ENCODE assay signal across 23 cellular contexts in genomic region chr13:85590231-85590931, GRCh38.
DNase-seq lines count a peak whose midpoint lies in the region; ATAC-seq, FAIRE-seq and TF ChIP-seq lines count a peak whose summit lies in the region.
"Had no signal": no experiment of that assay in that cellular context is flagged by ENCODE, and none has a peak within 500 bp of the region (broad histone marks: within the 10 kb centered on the region; RNA-seq: fewer than 3 reads in every experiment).

No MANE protein-coding gene starts in this region.

- TF ChIP-seq CTCF in Loucy (conservative IDR thresholded peaks at IDR 0.05; ENCODE audit: low read length) (no peak), astrocyte of the spinal cord (IDR thresholded peaks at IDR 0.05; ENCODE audit: low read depth, low read length) (no peak), keratinocyte (optimal IDR thresholded peaks at IDR 0.05 in 1 of 3, IDR thresholded peaks at IDR 0.05 in 1 of 3, conservative IDR thresholded peaks at IDR 0.05 in 1 of 3; ENCODE audit: extremely low read depth in 1 of 3, insufficient read depth in 2 of 3, low read length in 3 of 3) (no peak)

- dilution Hi-C loops in keratinocyte (cut with MboI; ENCODE audit: extremely low pct_ligation_motif_present, low sequenced_read_pairs), result no loop called here

- WGBS in GM23248 (ENCODE audit: low coverage in 1 of 2, low lambda C conversion rate in 2 of 2, missing lambda C conversion rate in 2 of 2), 2 experiments, result 14 to 23% methylated on average over 2 of the region's 2 CpGs

- no peak overlapping the region for H3K4me3 Mint-ChIP-seq in activated T-helper 17 cell treated with anti-CD3 and anti-CD28 coated beads, Interleukin-2, amount 50 U/mL, for 72 hours
- H3K4me3 Mint-ChIP-seq: activated CD8-positive, alpha-beta T cell treated with anti-CD3 and anti-CD28 coated beads, Interleukin-2, amount 10 ng/mL, durations not matched to agents 7 days and 5 days; activated naive CD8-positive, alpha-beta T cell treated with anti-CD3 and anti-CD28 coated beads, Interleukin-2, amount 10 ng/mL, durations not matched to agents 7 days and 5 days; effector memory CD8-positive, alpha-beta T cell; neural crest cell had no signal

- no peaks in the 10 kb centered on the region for H3K27me3 Mint-ChIP-seq in activated T-helper 17 cell treated with anti-CD3 and anti-CD28 coated beads, Interleukin-2, amount 50 U/mL, for 72 hours
- H3K27me3 Mint-ChIP-seq: activated naive CD8-positive, alpha-beta T cell treated with anti-CD3 and anti-CD28 coated beads, Interleukin-2, amount 10 ng/mL, durations not matched to agents 7 days and 5 days; effector memory CD8-positive, alpha-beta T cell had no signal

- in situ Hi-C loops in astrocyte of the spinal cord (cut with HindIII; ENCODE audit: low sequenced_read_pairs), result no loop called here
- in situ Hi-C loops in GM23248 (cut with MboI), result no loop called here

- H3K4me1 ChIP-seq in Loucy (ENCODE audit: insufficient read depth, low read length, poor library complexity, severe bottlenecking), result no peaks in the 10 kb centered on the region
- H3K4me1 ChIP-seq in keratinocyte (ENCODE audit: control insufficient read depth, extremely low read depth, insufficient read depth, low read length), result peaks cover 24% of the 10 kb centered on the region
- no peaks in the 10 kb centered on the region for H3K4me1 ChIP-seq in GM23248 (ENCODE audit: insufficient read depth)
- H3K4me1 ChIP-seq: esophagus muscularis mucosa, lower lobe of right lung, stomach, tibial artery had no signal

- no peaks in the 10 kb centered on the region for H3F3A ChIP-seq in Loucy (ENCODE audit: low read depth)
- no peaks in the 10 kb centered on the region for H3F3A ChIP-seq in GM23248 (ENCODE audit: insufficient read depth)

- H3K9me1 ChIP-seq in keratinocyte (ENCODE audit: control insufficient read depth, extremely low read depth, insufficient read depth, low read length), result no peaks in the 10 kb centered on the region

- H2AFZ ChIP-seq in Loucy (ENCODE audit: low read length), result peak overlapping the region; percentile 41
- H2AFZ ChIP-seq in keratinocyte (ENCODE audit: control insufficient read depth, low read length), result peak overlapping the region; percentile 20
- H2AFZ ChIP-seq in GM23248, result no peak overlapping the region

- H3K4me3 ChIP-seq in Loucy (ENCODE audit: low read length, poor library complexity, severe bottlenecking), result no peak overlapping the region
- no peak overlapping the region for H3K4me3 ChIP-seq in astrocyte of the spinal cord (ENCODE audit: low read depth, low read length)
- H3K4me3 ChIP-seq in keratinocyte (ENCODE audit: control insufficient read depth in 2 of 3, extremely low read depth in 1 of 3, insufficient read depth in 2 of 3, low read depth in 1 of 3, low read length in 3 of 3), result no peak overlapping the region
- no peak overlapping the region for H3K4me3 ChIP-seq in GM23248
- H3K4me3 ChIP-seq: coronary artery, esophagus muscularis mucosa, lower lobe of right lung, stomach, tibial artery had no signal

- H3K9me2 ChIP-seq in Loucy (replicated peaks; ENCODE audit: low read depth, low read length), result no peaks in the 10 kb centered on the region
- H3K9me2 ChIP-seq in GM23248 (ENCODE audit: insufficient read depth), result no peaks in the 10 kb centered on the region

- H3K9ac ChIP-seq in Loucy (ENCODE audit: low read depth, low read length, poor library complexity, severe bottlenecking), result no peak overlapping the region
- no peak overlapping the region for H3K9ac ChIP-seq in keratinocyte (ENCODE audit: control insufficient read depth, extremely low read depth, insufficient read depth, low read length)
- H3K9ac ChIP-seq in GM23248, result no peak overlapping the region

- intact Hi-C loops in sciatic nerve (cut with DNase I), result no loop called here

- peak; percentile 50 for DNase-seq in EH (ENCODE audit: low read depth)
- DNase-seq in astrocyte of the spinal cord (ENCODE audit: low read depth, low spot score), result peak; percentile 6
- DNase-seq in keratinocyte (ENCODE audit: low read depth, low spot score), result no peak
- no peak for DNase-seq in sciatic nerve (ENCODE audit: low spot score)
- no peak for DNase-seq in stimulated activated naive CD4-positive, alpha-beta T cell treated with Interleukin-2 at 50 U/mL for 16 hours (lab: John Stamatoyannopoulos, UW)
- no peak for DNase-seq in GM23248
- DNase-seq: activated CD8-positive, alpha-beta T cell treated with anti-CD3 and anti-CD28 coated beads, Interleukin-2, amount 10 ng/mL, durations not matched to agents 7 days and 5 days; activated effector memory CD4-positive, alpha-beta T cell treated with anti-CD3 and anti-CD28 coated beads, Interleukin-2, amount 50 U/mL, for 16 hours; activated naive CD8-positive, alpha-beta T cell treated with anti-CD3 and anti-CD28 coated beads, Interleukin-2, amount 10 ng/mL, durations not matched to agents 7 days and 5 days; activated T-cell treated with anti-CD3 and anti-CD28 coated beads for 4 hours; effector memory CD8-positive, alpha-beta T cell; lower lobe of right lung; NCI-H1105; NCI-H2029; Right ventricle myocardium superior; stomach; tibial artery had no signal

- H3K4me2 ChIP-seq in Loucy (ENCODE audit: low read depth, low read length, poor library complexity, severe bottlenecking), result no peak overlapping the region
- peak overlapping the region; percentile 5 for H3K4me2 ChIP-seq in keratinocyte (ENCODE audit: control insufficient read depth, extremely low read depth, insufficient read depth, low read depth, low read length)
- H3K4me2 ChIP-seq in GM23248 (ENCODE audit: unreplicated experiment), result no peak overlapping the region

- H3K4me1 Mint-ChIP-seq in activated T-helper 17 cell treated with anti-CD3 and anti-CD28 coated beads, Interleukin-2, amount 50 U/mL, for 72 hours, result no peaks in the 10 kb centered on the region
- H3K4me1 Mint-ChIP-seq: activated naive CD8-positive, alpha-beta T cell treated with anti-CD3 and anti-CD28 coated beads, Interleukin-2, amount 10 ng/mL, durations not matched to agents 7 days and 5 days; neural crest cell had no signal

- H4K20me1 ChIP-seq in Loucy (ENCODE audit: insufficient read depth, low read length, poor library complexity, severe bottlenecking) (no peaks in the 10 kb centered on the region), keratinocyte (ENCODE audit: control insufficient read depth, extremely low read depth, insufficient read depth, low read length) (no peaks in the 10 kb centered on the region), GM23248 (ENCODE audit: insufficient read depth) (no peaks in the 10 kb centered on the region)

- H3K27me3 ChIP-seq in Loucy (ENCODE audit: insufficient read depth, low read length, poor library complexity, severe bottlenecking), result no peaks in the 10 kb centered on the region
- H3K27me3 ChIP-seq in keratinocyte (ENCODE audit: control insufficient read depth, extremely low read depth, insufficient read depth, low read length), result no peaks in the 10 kb centered on the region
- no peaks in the 10 kb centered on the region for H3K27me3 ChIP-seq in GM23248 (replicated peaks; ENCODE audit: insufficient read depth)
- H3K27me3 ChIP-seq: esophagus muscularis mucosa, stomach, tibial artery had no signal

- H3K36me3 ChIP-seq in Loucy (ENCODE audit: insufficient read depth, low read length), result no peaks in the 10 kb centered on the region
- no peaks in the 10 kb centered on the region for H3K36me3 ChIP-seq in keratinocyte (ENCODE audit: control insufficient read depth in 2 of 2, extremely low read depth in 1 of 2, insufficient read depth in 2 of 2, low read length in 2 of 2)
- no peaks in the 10 kb centered on the region for H3K36me3 ChIP-seq in GM23248 (ENCODE audit: low read depth)
- H3K36me3 ChIP-seq: esophagus muscularis mucosa, lower lobe of right lung, stomach, tibial artery had no signal

- no peak for FAIRE-seq in keratinocyte (lab: Jason Lieb, UNC)

- H3K9me3 ChIP-seq in Loucy (ENCODE audit: insufficient read depth, low read depth, low read length), result no peaks in the 10 kb centered on the region
- peaks cover 6% of the 10 kb centered on the region for H3K9me3 ChIP-seq in keratinocyte (ENCODE audit: control insufficient read depth, low read depth, low read length)
- no peaks in the 10 kb centered on the region for H3K9me3 ChIP-seq in GM23248 (ENCODE audit: low read depth)
- H3K9me3 ChIP-seq: esophagus muscularis mucosa, lower lobe of right lung, tibial artery had no signal

- no peaks in the 10 kb centered on the region for H3K36me3 Mint-ChIP-seq in activated T-helper 17 cell treated with anti-CD3 and anti-CD28 coated beads, Interleukin-2, amount 50 U/mL, for 72 hours (ENCODE audit: low read depth)
- H3K36me3 Mint-ChIP-seq: activated naive CD8-positive, alpha-beta T cell treated with anti-CD3 and anti-CD28 coated beads, Interleukin-2, amount 10 ng/mL, durations not matched to agents 7 days and 5 days had no signal

- no peaks in the 10 kb centered on the region for H3K9me3 Mint-ChIP-seq in activated T-helper 17 cell treated with anti-CD3 and anti-CD28 coated beads, Interleukin-2, amount 50 U/mL, for 72 hours

- H3K79me2 ChIP-seq in Loucy (ENCODE audit: insufficient read depth, low read length) (no peaks in the 10 kb centered on the region), keratinocyte (ENCODE audit: control insufficient read depth, insufficient read depth, low read length) (no peaks in the 10 kb centered on the region), GM23248 (ENCODE audit: insufficient read depth) (no peaks in the 10 kb centered on the region)

- H3K27ac Mint-ChIP-seq in activated T-helper 17 cell treated with anti-CD3 and anti-CD28 coated beads, Interleukin-2, amount 50 U/mL, for 72 hours, result no peak overlapping the region
- H3K27ac Mint-ChIP-seq: activated CD8-positive, alpha-beta T cell treated with anti-CD3 and anti-CD28 coated beads, Interleukin-2, amount 10 ng/mL, durations not matched to agents 7 days and 5 days; activated naive CD8-positive, alpha-beta T cell treated with anti-CD3 and anti-CD28 coated beads, Interleukin-2, amount 10 ng/mL, durations not matched to agents 7 days and 5 days; effector memory CD8-positive, alpha-beta T cell had no signal

- no peak for ATAC-seq in sciatic nerve
- ATAC-seq in activated T-helper 17 cell treated with anti-CD3 and anti-CD28 coated beads, Interleukin-2, amount 50 U/mL, for 72 hours (replicated peaks), result no peak
- ATAC-seq: activated CD4-positive, CD25-positive, alpha-beta regulatory T cell treated with anti-CD3 and anti-CD28 coated beads, Interleukin-2, amount 50 U/mL, for 24 hours; activated CD8-positive, alpha-beta T cell treated with anti-CD3 and anti-CD28 coated beads, Interleukin-2, amount 10 ng/mL, durations not matched to agents 7 days and 5 days; effector memory CD8-positive, alpha-beta T cell; lower lobe of right lung had no signal

- no peak overlapping the region for H3K27ac ChIP-seq in keratinocyte (ENCODE audit: control insufficient read depth, insufficient read depth, low read length)
- no peak overlapping the region for H3K27ac ChIP-seq in GM23248
- H3K27ac ChIP-seq: coronary artery, esophagus muscularis mucosa, lower lobe of right lung, stomach, tibial artery had no signal

Comparison
In these comparisons a context has a peak if more than half of its experiments do, and no peak if none do; other contexts are left out.
1. DNase-seq: peak in EH (single experiment) and astrocyte of the spinal cord (single experiment); none in keratinocyte (single experiment), sciatic nerve (single experiment), stimulated activated naive CD4-positive, alpha-beta T cell treated with Interleukin-2 at 50 U/mL for 16 hours (single experiment) and GM23248 (single experiment).